In the genomic region with DNA sequence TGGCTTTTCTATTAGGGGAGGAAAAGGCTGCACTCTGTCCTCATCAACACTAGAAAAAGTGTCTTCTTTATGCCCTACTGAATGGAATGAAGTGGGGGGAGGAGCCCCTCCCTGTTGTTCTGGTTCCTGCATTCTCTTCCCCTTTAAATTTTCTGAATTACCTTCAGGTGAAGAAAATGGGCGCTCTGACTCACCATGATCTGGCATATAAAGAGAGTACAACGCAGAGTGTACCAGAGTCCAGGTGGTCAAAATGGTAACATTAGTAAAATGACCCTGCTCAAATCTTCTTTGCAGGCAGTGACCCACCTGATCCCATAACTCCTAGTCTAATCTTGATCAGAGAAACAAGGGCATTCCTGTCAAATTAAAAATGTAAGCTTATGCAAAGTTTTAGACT, we compare ENCODE assay signal across 18 cellular contexts.
A peak's percentile ranks its signal among the peaks of the same experiment; 100 is the strongest.
DNase-seq lines count a peak whose midpoint lies in the region; ATAC-seq, FAIRE-seq and TF ChIP-seq lines count a peak whose summit lies in the region.
"Had no signal": no experiment of that assay in that cellular context is flagged by ENCODE, and none has a peak within 500 bp of the region (broad histone marks: within the 10 kb centered on the region; RNA-seq: fewer than 3 reads in every experiment).

No MANE protein-coding gene starts in this region.

- H3K4me3 ChIP-seq in RWPE2 (ENCODE audit: severe bottlenecking), result no peak overlapping the region
- H3K4me3 ChIP-seq in kidney (ENCODE audit: low read length in 2 of 2), result peak overlapping the region in 1 of 2 donors; percentile 41
- H3K4me3 ChIP-seq: GM23338 had no signal

- DNase-seq in HPDE6-E6E7 (ENCODE audit: extremely low spot score), result peak; percentile 2
- no peak for DNase-seq in RWPE2 (ENCODE audit: low spot score)
- no peak for DNase-seq in kidney
- peak; percentile 9 for DNase-seq in renal cortical epithelial cell (ENCODE audit: low read depth)
- DNase-seq in NCI-H2081 (lab: John Stamatoyannopoulos, UW), result no peak
- DNase-seq in UCSD-AML1 (lab: John Stamatoyannopoulos, UW; ENCODE audit: unreplicated experiment), result no peak
- no peak for DNase-seq in NCI-H1092 (lab: John Stamatoyannopoulos, UW)
- DNase-seq: BE2C; CD4-positive, alpha-beta memory T cell; DMS79; EL; H7; KG1 had no signal

- peak overlapping the region in 1 of 2 donors; percentile 29 for H3K9ac ChIP-seq in kidney (ENCODE audit: low read length in 2 of 2)

- H3K27ac ChIP-seq in RWPE2 (ENCODE audit: poor library complexity, severe bottlenecking) (no peak overlapping the region), kidney (ENCODE audit: low read depth in 2 of 2, low read length in 2 of 2) (peak overlapping the region; percentile 58 to 73)
- H3K27ac ChIP-seq: C4-2B had no signal

- intact Hi-C loops in kidney (cut with DNase I), result no loop called here

- FAIRE-seq in kidney (lab: Jason Lieb, UNC), result no peak
- FAIRE-seq: A204.1, G401.6, GM12891 had no signal

- H3K4me1 ChIP-seq in RWPE2 (ENCODE audit: insufficient read depth, poor library complexity, severe bottlenecking), result no peaks in the 10 kb centered on the region
- peaks cover 3 to 9% of the 10 kb centered on the region in 2 donors for H3K4me1 ChIP-seq in kidney (ENCODE audit: control insufficient read depth in 1 of 2, insufficient read depth in 1 of 2, low read depth in 1 of 2, low read length in 2 of 2)

- H3K36me3 ChIP-seq in RWPE2 (ENCODE audit: low read depth) (no peaks in the 10 kb centered on the region), kidney (ENCODE audit: control insufficient read depth in 1 of 2, insufficient read depth in 2 of 2, low read length in 2 of 2) (no peaks in the 10 kb centered on the region)
- H3K36me3 ChIP-seq: BE2C had no signal

- no peaks in the 10 kb centered on the region for H3K27me3 ChIP-seq in RWPE2 (ENCODE audit: insufficient read depth, poor library complexity, severe bottlenecking)
- H3K27me3 ChIP-seq: BE2C had no signal

- TF ChIP-seq CTCF in RWPE2 (IDR thresholded peaks at IDR 0.05; ENCODE audit: poor library complexity, severe bottlenecking), result no peak
- TF ChIP-seq CTCF in kidney (IDR thresholded peaks at IDR 0.05; ENCODE audit: borderline replicate concordance, extremely low read depth, insufficient read depth), result no peak

- ATAC-seq in RWPE2 (ENCODE audit: low read depth), result 0 out of 3 replicates have a peak, but pooled peaks have one; percentile 33
- ATAC-seq: GM23338 had no signal

- H3K9me3 ChIP-seq in RWPE2 (ENCODE audit: severe bottlenecking) (no peaks in the 10 kb centered on the region), kidney (ENCODE audit: control insufficient read depth in 1 of 2, low read length in 2 of 2) (no peaks in the 10 kb centered on the region)

Comparison
In these comparisons a context has a peak if more than half of its experiments do, and no peak if none do; other contexts are left out.
1. DNase-seq: peak in HPDE6-E6E7 (single experiment) and renal cortical epithelial cell (single experiment); none in RWPE2 (single experiment), kidney (single experiment), NCI-H2081 (0 of 2), UCSD-AML1 (single experiment) and NCI-H1092 (single experiment).